In genomic region chr7:138890782-138891445, GRCh38 we compare ENCODE assay signal across 11 cellular contexts.
A peak's percentile ranks its signal among the peaks of the same experiment; 100 is the strongest.
DNase-seq lines count a peak whose midpoint lies in the region; ATAC-seq, FAIRE-seq and TF ChIP-seq lines count a peak whose summit lies in the region.
"Had no signal": no experiment of that assay in that cellular context is flagged by ENCODE, and none has a peak within 500 bp of the region (broad histone marks: within the 10 kb centered on the region; RNA-seq: fewer than 3 reads in every experiment).

No MANE protein-coding gene starts in this region.

- in situ Hi-C loops in HepG2 (cut with HindIII; ENCODE audit: extremely low pct_ligation_motif_present, low pct_unique_long_range_greater_than_20kb), result no loop called here

- H3K36me3 ChIP-seq in astrocyte (ENCODE audit: insufficient read depth, low read length), result no peaks in the 10 kb centered on the region
- no peaks in the 10 kb centered on the region; a peak in 1 of 5 replicates for H3K36me3 ChIP-seq in HepG2 (replicated peaks in 1 of 2; ENCODE audit: control insufficient read depth in 1 of 2, insufficient read depth in 2 of 2, low read length in 2 of 2)
- H3K36me3 ChIP-seq in CD8-positive, alpha-beta memory T cell (ENCODE audit: insufficient read depth, low read length), result no peaks in the 10 kb centered on the region

- CTCF ChIA-PET in HepG2 (lab: Yijun Ruan, JAX; ENCODE audit: low intra/inter-chr PET ratio, low total read pairs), result no interaction called here
- CTCF ChIA-PET in CD8-positive, alpha-beta memory T cell (lab: Charles Lee), result interaction anchor here (1.5 kb wide), 1 partner anchor 127 kb away, joined by 3 read pairs; no protein-coding TSS in a partner anchor

- H3K27ac ChIP-seq in astrocyte (ENCODE audit: low read depth, low read length), result peak overlapping the region; percentile 5
- H3K27ac ChIP-seq in HepG2 (ENCODE audit: extremely low read length, insufficient read depth, low read length), result peak overlapping the region; percentile 50
- H3K27ac ChIP-seq in CD8-positive, alpha-beta memory T cell (ENCODE audit: low read depth, low read length), result no peak overlapping the region

- 7% methylated on average over 10 of the region's 12 CpGs for WGBS in HepG2 (ENCODE audit: low lambda C conversion rate)

- H3K9me3 ChIP-seq in astrocyte (ENCODE audit: insufficient read depth, low read depth, low read length) (no peaks in the 10 kb centered on the region), HepG2 (ENCODE audit: low read length) (no peaks in the 10 kb centered on the region)
- no peaks in the 10 kb centered on the region for H3K9me3 ChIP-seq in CD8-positive, alpha-beta memory T cell (ENCODE audit: low read length)

- peaks cover 11% of the 10 kb centered on the region for H3K4me1 Mint-ChIP-seq in astrocyte (ENCODE audit: low read depth, unreplicated experiment)
- H3K4me1 Mint-ChIP-seq in stimulated activated memory B cell treated with anti-CD40 and anti-IgM and Interleukin-4, amounts not matched to agents 10 μg/mL and 1 μg/mL and 100 μg/mL, for 72 hours, result no peaks in the 10 kb centered on the region
- H3K4me1 Mint-ChIP-seq in CD8-positive, alpha-beta memory T cell, result peaks cover 5 to 13% (median 6%) of the 10 kb centered on the region in 3 donors
- peaks cover 9% of the 10 kb centered on the region for H3K4me1 Mint-ChIP-seq in activated T-cell treated with anti-CD3 and anti-CD28 coated beads, Interleukin-2, amount 50 U/mL, for 24 hours (ENCODE audit: low read depth)

- H3K4me1 ChIP-seq in astrocyte (ENCODE audit: insufficient read depth, low read length) (peaks cover 20% of the 10 kb centered on the region), HepG2 (ENCODE audit: insufficient read depth, low read length) (peaks cover 54% of the 10 kb centered on the region)
- H3K4me1 ChIP-seq in CD8-positive, alpha-beta memory T cell (ENCODE audit: insufficient read depth, low read length), result peaks cover 4% of the 10 kb centered on the region

- intact Hi-C loops in HepG2 (cut with micrococcal nuclease; ENCODE audit: unreplicated experiment), result no loop called here

- no peak for TF ChIP-seq CTCF in astrocyte (IDR thresholded peaks at IDR 0.05; ENCODE audit: insufficient read depth, low read depth, low read length)
- TF ChIP-seq CTCF in HepG2 (CRISPR knock-in tag; IDR thresholded peaks at IDR 0.05), result peak; percentile 22; the same call in 1 of the 2 replicates

- peak; percentile 78 for DNase-seq in AG08395 (ENCODE audit: low spot score)
- peak; percentile 77 for DNase-seq in H4 (ENCODE audit: low spot score)
- DNase-seq in astrocyte (ENCODE audit: low read depth), result peak; percentile 27
- peak; percentile 73 for DNase-seq in HepG2 (ENCODE audit: low spot score)
- no peak for DNase-seq in activated CD8-positive, alpha-beta memory T cell treated with anti-CD3 and anti-CD28 coated beads, Interleukin-2, amount 50 U/mL, for 48 hours
- no peak for DNase-seq in CD8-positive, alpha-beta memory T cell
- no peak for DNase-seq in activated T-cell treated with anti-CD3 and anti-CD28 coated beads, Interleukin-2, amount 50 U/mL, for 24 hours
- DNase-seq: activated CD4-positive, alpha-beta memory T cell treated with anti-CD3 and anti-CD28 coated beads for 36 hours; hypothalamus; OCI-M1 had no signal

- H2AFZ ChIP-seq in astrocyte (ENCODE audit: low read depth, low read length), result peak overlapping the region; percentile 62
- peak overlapping the region; percentile 37 for H2AFZ ChIP-seq in HepG2 (ENCODE audit: low read length)

- ATAC-seq in HepG2, result peak; percentile 94
- no peak for ATAC-seq in stimulated activated memory B cell treated with anti-CD40 and anti-IgM and Interleukin-4, amounts not matched to agents 10 μg/mL and 1 μg/mL and 100 μg/mL, for 72 hours

- H3K9me3 Mint-ChIP-seq in astrocyte (ENCODE audit: unreplicated experiment), result no peaks in the 10 kb centered on the region
- no peaks in the 10 kb centered on the region for H3K9me3 Mint-ChIP-seq in stimulated activated memory B cell treated with anti-CD40 and anti-IgM and Interleukin-4, amounts not matched to agents 10 μg/mL and 1 μg/mL and 100 μg/mL, for 72 hours
- H3K9me3 Mint-ChIP-seq in CD8-positive, alpha-beta memory T cell, result no peaks in the 10 kb centered on the region
- H3K9me3 Mint-ChIP-seq in activated T-cell treated with anti-CD3 and anti-CD28 coated beads, Interleukin-2, amount 50 U/mL, for 24 hours, result no peaks in the 10 kb centered on the region
- H3K9me3 Mint-ChIP-seq: activated CD4-positive, alpha-beta memory T cell treated with anti-CD3 and anti-CD28 coated beads for 36 hours had no signal

- no peaks in the 10 kb centered on the region for H3K27me3 Mint-ChIP-seq in astrocyte (ENCODE audit: low read depth, unreplicated experiment)
- peaks cover under 1% of the 10 kb centered on the region for H3K27me3 Mint-ChIP-seq in stimulated activated memory B cell treated with anti-CD40 and anti-IgM and Interleukin-4, amounts not matched to agents 10 μg/mL and 1 μg/mL and 100 μg/mL, for 72 hours
- H3K27me3 Mint-ChIP-seq in CD8-positive, alpha-beta memory T cell, result peaks cover 9 to 24% of the 10 kb centered on the region in 2 donors
- peaks cover 8% of the 10 kb centered on the region for H3K27me3 Mint-ChIP-seq in activated T-cell treated with anti-CD3 and anti-CD28 coated beads, Interleukin-2, amount 50 U/mL, for 24 hours

- peak in 1 of 2 experiments; percentile 40; a peak in 1 of 4 replicates for TF ChIP-seq POLR2A in HepG2 (IDR thresholded peaks at IDR 0.05; ENCODE audit: insufficient read depth in 1 of 2, low read depth in 2 of 2, low read length in 2 of 2)

- H3K27me3 ChIP-seq in astrocyte (ENCODE audit: insufficient read depth, low read length), result no peaks in the 10 kb centered on the region
- H3K27me3 ChIP-seq in HepG2 (ENCODE audit: control insufficient read depth in 1 of 2, insufficient read depth in 2 of 2, low read length in 2 of 2), result no peaks in the 10 kb centered on the region
- H3K27me3 ChIP-seq in CD8-positive, alpha-beta memory T cell (ENCODE audit: insufficient read depth, low read length, poor library complexity, severe bottlenecking), result peaks cover 8% of the 10 kb centered on the region

- H3K27ac Mint-ChIP-seq in astrocyte (ENCODE audit: unreplicated experiment), result peak overlapping the region; percentile 49
- H3K27ac Mint-ChIP-seq in stimulated activated memory B cell treated with anti-CD40 and anti-IgM and Interleukin-4, amounts not matched to agents 10 μg/mL and 1 μg/mL and 100 μg/mL, for 72 hours, result no peak overlapping the region
- H3K27ac Mint-ChIP-seq in CD8-positive, alpha-beta memory T cell, result no peak overlapping the region
- no peak overlapping the region for H3K27ac Mint-ChIP-seq in activated T-cell treated with anti-CD3 and anti-CD28 coated beads, Interleukin-2, amount 50 U/mL, for 24 hours
- H3K27ac Mint-ChIP-seq: activated CD4-positive, alpha-beta memory T cell treated with anti-CD3 and anti-CD28 coated beads for 36 hours had no signal

- no peak overlapping the region for H3K9ac ChIP-seq in astrocyte (ENCODE audit: low read length)
- peak overlapping the region; percentile 40 for H3K9ac ChIP-seq in HepG2 (ENCODE audit: insufficient read depth, low read depth, low read length)

- TF ChIP-seq EP300 in HepG2 (IDR thresholded peaks at IDR 0.05; ENCODE audit: low read depth in 2 of 2, low read length in 2 of 2) (no peak), HepG2 (CRISPR knock-in tag; IDR thresholded peaks at IDR 0.05; ENCODE audit: borderline replicate concordance) (no peak)

- H3K79me2 ChIP-seq in astrocyte (ENCODE audit: insufficient read depth, low read length) (no peaks in the 10 kb centered on the region), HepG2 (ENCODE audit: insufficient read depth, low read length) (no peaks in the 10 kb centered on the region)

- no peak for TF ChIP-seq RAD21 in HepG2 (CRISPR knock-in tag; IDR thresholded peaks at IDR 0.05)

- peaks cover 19% of the 10 kb centered on the region for H3K36me3 Mint-ChIP-seq in astrocyte (ENCODE audit: low read depth, unreplicated experiment)
- H3K36me3 Mint-ChIP-seq in stimulated activated memory B cell treated with anti-CD40 and anti-IgM and Interleukin-4, amounts not matched to agents 10 μg/mL and 1 μg/mL and 100 μg/mL, for 72 hours, result no peaks in the 10 kb centered on the region
- H3K36me3 Mint-ChIP-seq in CD8-positive, alpha-beta memory T cell, result no peaks in the 10 kb centered on the region
- no peaks in the 10 kb centered on the region for H3K36me3 Mint-ChIP-seq in activated T-cell treated with anti-CD3 and anti-CD28 coated beads, Interleukin-2, amount 50 U/mL, for 24 hours (ENCODE audit: low read depth)
- H3K36me3 Mint-ChIP-seq: activated CD4-positive, alpha-beta memory T cell treated with anti-CD3 and anti-CD28 coated beads for 36 hours had no signal

- no peak overlapping the region for H3K4me3 Mint-ChIP-seq in astrocyte (ENCODE audit: unreplicated experiment)
- no peak overlapping the region for H3K4me3 Mint-ChIP-seq in stimulated activated memory B cell treated with anti-CD40 and anti-IgM and Interleukin-4, amounts not matched to agents 10 μg/mL and 1 μg/mL and 100 μg/mL, for 72 hours
- no peak overlapping the region for H3K4me3 Mint-ChIP-seq in CD8-positive, alpha-beta memory T cell
- H3K4me3 Mint-ChIP-seq in activated T-cell treated with anti-CD3 and anti-CD28 coated beads, Interleukin-2, amount 50 U/mL, for 24 hours, result no peak overlapping the region
- H3K4me3 Mint-ChIP-seq: activated CD4-positive, alpha-beta memory T cell treated with anti-CD3 and anti-CD28 coated beads for 36 hours had no signal

- FAIRE-seq in astrocyte (lab: Jason Lieb, UNC) (no peak), HepG2 (lab: Jason Lieb, UNC) (no peak)

- peak overlapping the region; percentile 12 for H3K4me3 ChIP-seq in astrocyte (ENCODE audit: insufficient read depth, low read depth, low read length)
- H3K4me3 ChIP-seq in HepG2 (replicated peaks in 1 of 3; ENCODE audit: insufficient read depth in 1 of 3, low read depth in 2 of 3, low read length in 3 of 3), result peak overlapping the region; percentile 35 to 62 (median 46); a peak in 5 of 6 replicates
- no peak overlapping the region for H3K4me3 ChIP-seq in CD8-positive, alpha-beta memory T cell (ENCODE audit: low read length)

- POLR2A ChIA-PET in HepG2 (lab: Yijun Ruan, JAX), result interaction anchor here (0.8 kb wide), 1 partner anchor 90 kb away, joined by 3 read pairs; no protein-coding TSS in a partner anchor
- POLR2A ChIA-PET in CD8-positive, alpha-beta memory T cell (lab: Charles Lee), result no interaction called here

- no TSS peak for BruUV-seq in HepG2 (replicated peaks; lab: Mats Ljungman, UMichigan)

- H3K4me2 ChIP-seq in astrocyte (ENCODE audit: low read length) (peak overlapping the region; percentile 66), HepG2 (ENCODE audit: low read depth, low read length) (peak overlapping the region; percentile 83)

- H4K20me1 ChIP-seq in astrocyte (ENCODE audit: insufficient read depth, low read length) (no peaks in the 10 kb centered on the region), HepG2 (ENCODE audit: insufficient read depth, low read length) (no peaks in the 10 kb centered on the region)

TF ChIP-seq in HepG2, 621 proteins besides CTCF, POLR2A, EP300 and RAD21 (continues in another document):
- TF ChIP-seq HCFC1 (IDR thresholded peaks at IDR 0.05; ENCODE audit: low read depth, low read length), result no peak

Comparison
In these comparisons a context has a peak if more than half of its experiments do, and no peak if none do; other contexts are left out.
1. DNase-seq: peak in AG08395 (single experiment), H4 (single experiment), astrocyte (single experiment) and HepG2 (single experiment); none in activated CD8-positive, alpha-beta memory T cell treated with anti-CD3 and anti-CD28 coated beads, Interleukin-2, amount 50 U/mL, for 48 hours (single experiment), CD8-positive, alpha-beta memory T cell (0 of 5) and activated T-cell treated with anti-CD3 and anti-CD28 coated beads, Interleukin-2, amount 50 U/mL, for 24 hours (single experiment).